ENCODE assay signal across 16 cellular contexts in genomic region chr9:16640649-16641048, GRCh38.
DNase-seq lines count a peak whose midpoint lies in the region; ATAC-seq and TF ChIP-seq lines count a peak whose summit lies in the region.
"Had no signal": no experiment of that assay in that cellular context is flagged by ENCODE, and none has a peak within 500 bp of the region (broad histone marks: within the 10 kb centered on the region; RNA-seq: fewer than 3 reads in every experiment).

No MANE protein-coding gene starts in this region.

- no peak overlapping the region for H2BK15ac ChIP-seq in mesendoderm (replicated peaks; ENCODE audit: low read depth)

- H3K23ac ChIP-seq in mesendoderm (ENCODE audit: low read length), result no peak overlapping the region

- no peak overlapping the region for H3K4me3 ChIP-seq in BE2C (ENCODE audit: low read depth, low read length)
- H3K4me3 ChIP-seq in mesendoderm (ENCODE audit: low read length), result no peak overlapping the region
- no peak overlapping the region for H3K4me3 ChIP-seq in heart right ventricle

- no peak overlapping the region for H4K5ac ChIP-seq in mesendoderm (ENCODE audit: low read length)

- intact Hi-C loops in activated CD4-positive, alpha-beta T cell treated with anti-CD3 and anti-CD28 coated beads, Interleukin-2, amount 10 ng/mL, durations not matched to agents 24 days and 14 days (cut with micrococcal nuclease), result no loop called here
- intact Hi-C loops in heart right ventricle (cut with DNase I), result loop anchor here in 1 of 10 donors (10.0 kb wide), 1 partner anchor 84 kb away; no protein-coding TSS in a partner anchor

- H3K27me3 ChIP-seq in BE2C, result no peaks in the 10 kb centered on the region
- no peaks in the 10 kb centered on the region for H3K27me3 ChIP-seq in mesendoderm (ENCODE audit: insufficient read depth, low read length, poor library complexity)
- no peaks in the 10 kb centered on the region for H3K27me3 ChIP-seq in heart right ventricle

- H3K27ac Mint-ChIP-seq in chondrocyte (ENCODE audit: unreplicated experiment), result no peak overlapping the region
- no peak overlapping the region for H3K27ac Mint-ChIP-seq in activated CD4-positive, alpha-beta T cell treated with anti-CD3 and anti-CD28 coated beads, Interleukin-2, amount 10 ng/mL, durations not matched to agents 24 days and 14 days
- H3K27ac Mint-ChIP-seq: activated CD4-positive, alpha-beta T cell treated with anti-CD3 and anti-CD28 coated beads, Interleukin-2, amount 10 ng/mL, durations not matched to agents 7 days and 5 days; memory B cell; stimulated activated memory B cell treated with anti-CD40 and anti-IgM and Interleukin-4, amounts not matched to agents 10 μg/mL and 1 μg/mL and 100 μg/mL, for 72 hours had no signal

- H3K27ac ChIP-seq in mesendoderm (ENCODE audit: low read depth, low read length) (no peak overlapping the region), heart right ventricle (no peak overlapping the region)

- H4K8ac ChIP-seq in mesendoderm (ENCODE audit: low read depth, low read length), result no peak overlapping the region

- no peaks in the 10 kb centered on the region for H3K36me3 Mint-ChIP-seq in chondrocyte (ENCODE audit: low read depth)
- no peaks in the 10 kb centered on the region for H3K36me3 Mint-ChIP-seq in activated CD4-positive, alpha-beta T cell treated with anti-CD3 and anti-CD28 coated beads, Interleukin-2, amount 10 ng/mL, durations not matched to agents 24 days and 14 days (ENCODE audit: low read depth)
- H3K36me3 Mint-ChIP-seq: memory B cell; stimulated activated memory B cell treated with anti-CD40 and anti-IgM and Interleukin-4, amounts not matched to agents 10 μg/mL and 1 μg/mL and 100 μg/mL, for 72 hours had no signal

- H3K36me3 ChIP-seq in BE2C (no peaks in the 10 kb centered on the region), mesendoderm (ENCODE audit: control insufficient read depth, insufficient read depth, low read length) (no peaks in the 10 kb centered on the region), heart right ventricle (no peaks in the 10 kb centered on the region)

- no peak overlapping the region for H3K18ac ChIP-seq in mesendoderm (ENCODE audit: low read length)

- no peak overlapping the region for H2AK5ac ChIP-seq in mesendoderm (ENCODE audit: low read length)

- peaks cover 47% of the 10 kb centered on the region for H3K4me1 Mint-ChIP-seq in chondrocyte (ENCODE audit: low read depth)
- no peaks in the 10 kb centered on the region for H3K4me1 Mint-ChIP-seq in activated CD4-positive, alpha-beta T cell treated with anti-CD3 and anti-CD28 coated beads, Interleukin-2, amount 10 ng/mL, durations not matched to agents 24 days and 14 days
- H3K4me1 Mint-ChIP-seq: activated CD4-positive, alpha-beta T cell treated with anti-CD3 and anti-CD28 coated beads, Interleukin-2, amount 10 ng/mL, durations not matched to agents 7 days and 5 days; memory B cell; stimulated activated memory B cell treated with anti-CD40 and anti-IgM and Interleukin-4, amounts not matched to agents 10 μg/mL and 1 μg/mL and 100 μg/mL, for 72 hours had no signal

- no peaks in the 10 kb centered on the region for H3K27me3 Mint-ChIP-seq in chondrocyte (ENCODE audit: low read depth)
- no peaks in the 10 kb centered on the region for H3K27me3 Mint-ChIP-seq in activated CD4-positive, alpha-beta T cell treated with anti-CD3 and anti-CD28 coated beads, Interleukin-2, amount 10 ng/mL, durations not matched to agents 24 days and 14 days
- H3K27me3 Mint-ChIP-seq: activated CD4-positive, alpha-beta T cell treated with anti-CD3 and anti-CD28 coated beads, Interleukin-2, amount 10 ng/mL, durations not matched to agents 7 days and 5 days; memory B cell; stimulated activated memory B cell treated with anti-CD40 and anti-IgM and Interleukin-4, amounts not matched to agents 10 μg/mL and 1 μg/mL and 100 μg/mL, for 72 hours had no signal

- TF ChIP-seq CTCF in BE2C (IDR thresholded peaks at IDR 0.05; ENCODE audit: low read depth, low read length) (peak; percentile 38), chondrocyte (IDR thresholded peaks at IDR 0.05) (peak; percentile 40), heart right ventricle (IDR thresholded peaks at IDR 0.05) (peak in 1 of 9 donors; percentile 11)

- H3K9me3 ChIP-seq in BE2C (no peaks in the 10 kb centered on the region), heart right ventricle (peaks cover 0 to 4% (median 0%) of the 10 kb centered on the region in 11 donors)

- H3K4me3 Mint-ChIP-seq in chondrocyte (ENCODE audit: unreplicated experiment), result no peak overlapping the region
- H3K4me3 Mint-ChIP-seq in activated CD4-positive, alpha-beta T cell treated with anti-CD3 and anti-CD28 coated beads, Interleukin-2, amount 10 ng/mL, durations not matched to agents 24 days and 14 days, result no peak overlapping the region
- H3K4me3 Mint-ChIP-seq: activated CD4-positive, alpha-beta T cell treated with anti-CD3 and anti-CD28 coated beads, Interleukin-2, amount 10 ng/mL, durations not matched to agents 7 days and 5 days; memory B cell; stimulated activated memory B cell treated with anti-CD40 and anti-IgM and Interleukin-4, amounts not matched to agents 10 μg/mL and 1 μg/mL and 100 μg/mL, for 72 hours had no signal

- DNase-seq in BE2C, result no peak
- DNase-seq in M059J (ENCODE audit: low read depth), result peak; percentile 43
- no peak for DNase-seq in chondrocyte (ENCODE audit: low spot score)
- peak; percentile 56 for DNase-seq in mesendoderm
- DNase-seq in SKM-1 (lab: John Stamatoyannopoulos, UW; ENCODE audit: unreplicated experiment), result no peak
- no peak for DNase-seq in RPMI8226
- no peak for DNase-seq in activated CD4-positive, alpha-beta T cell treated with anti-CD3 and anti-CD28 coated beads, Interleukin-2, amount 10 ng/mL, durations not matched to agents 24 days and 14 days
- no peak for DNase-seq in heart right ventricle
- DNase-seq: activated CD4-positive, alpha-beta T cell treated with anti-CD3 and anti-CD28 coated beads, Interleukin-2, amount 10 ng/mL, durations not matched to agents 7 days and 5 days; DND-41; NCI-H1694 treated with DMSO at 0.1 percent for 48 hours; NK-92 treated with Interleukin-12 subunit alpha and Interleukin-12 subunit beta, amount 100 ng/mL, for 24 hours; posterior cingulate gyrus; stimulated activated CD4-positive, alpha-beta T cell treated with anti-CD3 and anti-CD28 coated beads, Interleukin-2, amount 100 ng/mL, for 48 hours had no signal

- no peak overlapping the region for H3K56ac ChIP-seq in mesendoderm (ENCODE audit: low read length)

- H3K4ac ChIP-seq in mesendoderm (ENCODE audit: low read depth, low read length), result no peak overlapping the region

- H3K4me2 ChIP-seq in mesendoderm (ENCODE audit: low read length), result no peak overlapping the region

- H3K79me2 ChIP-seq in mesendoderm (ENCODE audit: control insufficient read depth, insufficient read depth, low read length), result no peaks in the 10 kb centered on the region

- no peak overlapping the region for H2BK120ac ChIP-seq in mesendoderm (ENCODE audit: low read depth, low read length)

- whole genome bisulfite sequencing in mesendoderm (ENCODE audit: extremely low coverage, insufficient coverage, low lambda C conversion rate), result no CpG with 5 or more reads among the region's 2 CpGs
- WGBS in heart right ventricle, 2 donors, result 69 to 76% methylated on average over 2 of the region's 2 CpGs

- H2BK5ac ChIP-seq in mesendoderm (ENCODE audit: low read length), result no peak overlapping the region

- no peak overlapping the region for H3K9ac ChIP-seq in mesendoderm (ENCODE audit: low read length)

- no peaks in the 10 kb centered on the region for H3K79me1 ChIP-seq in mesendoderm (ENCODE audit: low read length)

- H3K4me1 ChIP-seq in BE2C (no peaks in the 10 kb centered on the region), mesendoderm (ENCODE audit: control insufficient read depth, low read depth, low read length) (no peaks in the 10 kb centered on the region), heart right ventricle (no peaks in the 10 kb centered on the region)

- peaks cover 3% of the 10 kb centered on the region for H3K9me3 Mint-ChIP-seq in chondrocyte (ENCODE audit: low read depth)
- no peaks in the 10 kb centered on the region for H3K9me3 Mint-ChIP-seq in activated CD4-positive, alpha-beta T cell treated with anti-CD3 and anti-CD28 coated beads, Interleukin-2, amount 10 ng/mL, durations not matched to agents 24 days and 14 days
- H3K9me3 Mint-ChIP-seq: activated CD4-positive, alpha-beta T cell treated with anti-CD3 and anti-CD28 coated beads, Interleukin-2, amount 10 ng/mL, durations not matched to agents 7 days and 5 days; memory B cell; stimulated activated memory B cell treated with anti-CD40 and anti-IgM and Interleukin-4, amounts not matched to agents 10 μg/mL and 1 μg/mL and 100 μg/mL, for 72 hours had no signal

- no peak for ATAC-seq in heart right ventricle
- ATAC-seq: stimulated activated memory B cell treated with anti-CD40 and anti-IgM and Interleukin-4, amounts not matched to agents 10 μg/mL and 1 μg/mL and 100 μg/mL, for 72 hours had no signal

Comparison
In these comparisons a context has a peak if more than half of its experiments do, and no peak if none do; other contexts are left out.
1. DNase-seq: peak in M059J (single experiment) and mesendoderm (single experiment); none in BE2C (single experiment), chondrocyte (single experiment), SKM-1 (single experiment), RPMI8226 (single experiment), activated CD4-positive, alpha-beta T cell treated with anti-CD3 and anti-CD28 coated beads, Interleukin-2, amount 10 ng/mL, durations not matched to agents 24 days and 14 days (single experiment) and heart right ventricle (0 of 2).